In the genomic region with DNA sequence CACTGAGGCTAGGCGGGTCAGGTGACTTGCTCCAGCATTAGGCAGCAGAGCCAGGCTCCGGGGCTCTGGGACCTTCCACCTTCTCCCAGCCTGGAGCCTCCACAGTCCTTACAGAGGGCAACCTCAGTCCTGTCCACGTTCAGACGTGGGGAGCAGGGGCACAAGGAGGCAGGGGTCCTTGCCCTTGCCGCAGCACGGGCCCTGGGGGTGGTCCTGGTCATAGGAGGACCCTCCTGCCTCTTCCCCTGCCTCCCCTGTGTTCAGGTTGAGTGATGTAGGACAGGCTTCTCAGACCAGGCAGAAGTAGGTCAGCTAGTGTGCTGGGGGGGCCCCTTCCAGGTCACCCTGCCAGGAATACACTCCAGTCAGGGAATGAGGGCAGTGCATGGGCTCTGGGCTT, we compare ENCODE assay signal across 1 cellular context.
TF ChIP-seq lines count a peak whose summit lies in the region.

No MANE protein-coding gene starts in this region.

TF ChIP-seq in H1, 55 proteins besides CTCF, POLR2A, EP300 and RAD21 (continued from another document):
- TF ChIP-seq, protein P1, sequence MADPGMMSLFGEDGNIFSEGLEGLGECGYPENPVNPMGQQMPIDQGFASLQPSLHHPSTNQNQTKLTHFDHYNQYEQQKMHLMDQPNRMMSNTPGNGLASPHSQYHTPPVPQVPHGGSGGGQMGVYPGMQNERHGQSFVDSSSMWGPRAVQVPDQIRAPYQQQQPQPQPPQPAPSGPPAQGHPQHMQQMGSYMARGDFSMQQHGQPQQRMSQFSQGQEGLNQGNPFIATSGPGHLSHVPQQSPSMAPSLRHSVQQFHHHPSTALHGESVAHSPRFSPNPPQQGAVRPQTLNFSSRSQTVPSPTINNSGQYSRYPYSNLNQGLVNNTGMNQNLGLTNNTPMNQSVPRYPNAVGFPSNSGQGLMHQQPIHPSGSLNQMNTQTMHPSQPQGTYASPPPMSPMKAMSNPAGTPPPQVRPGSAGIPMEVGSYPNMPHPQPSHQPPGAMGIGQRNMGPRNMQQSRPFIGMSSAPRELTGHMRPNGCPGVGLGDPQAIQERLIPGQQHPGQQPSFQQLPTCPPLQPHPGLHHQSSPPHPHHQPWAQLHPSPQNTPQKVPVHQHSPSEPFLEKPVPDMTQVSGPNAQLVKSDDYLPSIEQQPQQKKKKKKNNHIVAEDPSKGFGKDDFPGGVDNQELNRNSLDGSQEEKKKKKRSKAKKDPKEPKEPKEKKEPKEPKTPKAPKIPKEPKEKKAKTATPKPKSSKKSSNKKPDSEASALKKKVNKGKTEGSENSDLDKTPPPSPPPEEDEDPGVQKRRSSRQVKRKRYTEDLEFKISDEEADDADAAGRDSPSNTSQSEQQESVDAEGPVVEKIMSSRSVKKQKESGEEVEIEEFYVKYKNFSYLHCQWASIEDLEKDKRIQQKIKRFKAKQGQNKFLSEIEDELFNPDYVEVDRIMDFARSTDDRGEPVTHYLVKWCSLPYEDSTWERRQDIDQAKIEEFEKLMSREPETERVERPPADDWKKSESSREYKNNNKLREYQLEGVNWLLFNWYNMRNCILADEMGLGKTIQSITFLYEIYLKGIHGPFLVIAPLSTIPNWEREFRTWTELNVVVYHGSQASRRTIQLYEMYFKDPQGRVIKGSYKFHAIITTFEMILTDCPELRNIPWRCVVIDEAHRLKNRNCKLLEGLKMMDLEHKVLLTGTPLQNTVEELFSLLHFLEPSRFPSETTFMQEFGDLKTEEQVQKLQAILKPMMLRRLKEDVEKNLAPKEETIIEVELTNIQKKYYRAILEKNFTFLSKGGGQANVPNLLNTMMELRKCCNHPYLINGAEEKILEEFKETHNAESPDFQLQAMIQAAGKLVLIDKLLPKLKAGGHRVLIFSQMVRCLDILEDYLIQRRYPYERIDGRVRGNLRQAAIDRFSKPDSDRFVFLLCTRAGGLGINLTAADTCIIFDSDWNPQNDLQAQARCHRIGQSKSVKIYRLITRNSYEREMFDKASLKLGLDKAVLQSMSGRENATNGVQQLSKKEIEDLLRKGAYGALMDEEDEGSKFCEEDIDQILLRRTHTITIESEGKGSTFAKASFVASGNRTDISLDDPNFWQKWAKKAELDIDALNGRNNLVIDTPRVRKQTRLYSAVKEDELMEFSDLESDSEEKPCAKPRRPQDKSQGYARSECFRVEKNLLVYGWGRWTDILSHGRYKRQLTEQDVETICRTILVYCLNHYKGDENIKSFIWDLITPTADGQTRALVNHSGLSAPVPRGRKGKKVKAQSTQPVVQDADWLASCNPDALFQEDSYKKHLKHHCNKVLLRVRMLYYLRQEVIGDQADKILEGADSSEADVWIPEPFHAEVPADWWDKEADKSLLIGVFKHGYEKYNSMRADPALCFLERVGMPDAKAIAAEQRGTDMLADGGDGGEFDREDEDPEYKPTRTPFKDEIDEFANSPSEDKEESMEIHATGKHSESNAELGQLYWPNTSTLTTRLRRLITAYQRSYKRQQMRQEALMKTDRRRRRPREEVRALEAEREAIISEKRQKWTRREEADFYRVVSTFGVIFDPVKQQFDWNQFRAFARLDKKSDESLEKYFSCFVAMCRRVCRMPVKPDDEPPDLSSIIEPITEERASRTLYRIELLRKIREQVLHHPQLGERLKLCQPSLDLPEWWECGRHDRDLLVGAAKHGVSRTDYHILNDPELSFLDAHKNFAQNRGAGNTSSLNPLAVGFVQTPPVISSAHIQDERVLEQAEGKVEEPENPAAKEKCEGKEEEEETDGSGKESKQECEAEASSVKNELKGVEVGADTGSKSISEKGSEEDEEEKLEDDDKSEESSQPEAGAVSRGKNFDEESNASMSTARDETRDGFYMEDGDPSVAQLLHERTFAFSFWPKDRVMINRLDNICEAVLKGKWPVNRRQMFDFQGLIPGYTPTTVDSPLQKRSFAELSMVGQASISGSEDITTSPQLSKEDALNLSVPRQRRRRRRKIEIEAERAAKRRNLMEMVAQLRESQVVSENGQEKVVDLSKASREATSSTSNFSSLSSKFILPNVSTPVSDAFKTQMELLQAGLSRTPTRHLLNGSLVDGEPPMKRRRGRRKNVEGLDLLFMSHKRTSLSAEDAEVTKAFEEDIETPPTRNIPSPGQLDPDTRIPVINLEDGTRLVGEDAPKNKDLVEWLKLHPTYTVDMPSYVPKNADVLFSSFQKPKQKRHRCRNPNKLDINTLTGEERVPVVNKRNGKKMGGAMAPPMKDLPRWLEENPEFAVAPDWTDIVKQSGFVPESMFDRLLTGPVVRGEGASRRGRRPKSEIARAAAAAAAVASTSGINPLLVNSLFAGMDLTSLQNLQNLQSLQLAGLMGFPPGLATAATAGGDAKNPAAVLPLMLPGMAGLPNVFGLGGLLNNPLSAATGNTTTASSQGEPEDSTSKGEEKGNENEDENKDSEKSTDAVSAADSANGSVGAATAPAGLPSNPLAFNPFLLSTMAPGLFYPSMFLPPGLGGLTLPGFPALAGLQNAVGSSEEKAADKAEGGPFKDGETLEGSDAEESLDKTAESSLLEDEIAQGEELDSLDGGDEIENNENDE (IDR thresholded peaks at IDR 0.05; ENCODE audit: insufficient replicate concordance, low read length): no peak
TF ChIP-seq in H1: peak in this region for 0.
